Comparison of ENCODE assay signal across 18 cellular contexts in the genomic region with DNA sequence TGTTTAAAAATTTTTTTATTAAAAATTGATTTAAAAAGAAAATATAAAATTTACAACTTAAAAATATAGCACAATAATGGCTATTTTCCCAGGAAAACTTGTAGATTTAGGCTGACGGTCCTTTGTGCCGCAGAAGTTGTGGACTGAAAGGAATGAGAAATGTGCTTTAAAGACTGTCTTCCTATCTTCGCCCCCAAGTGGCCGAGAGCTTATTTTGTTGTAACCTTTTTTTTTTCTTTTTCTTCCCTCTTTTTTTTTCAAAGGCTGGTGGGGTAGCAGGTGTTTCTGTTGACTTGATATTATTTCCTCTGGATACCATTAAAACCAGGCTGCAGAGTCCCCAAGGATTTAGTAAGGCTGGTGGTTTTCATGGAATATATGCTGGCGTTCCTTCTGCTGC. TPM values are rescaled to one million over a fixed set of nuclear protein-coding genes. Genes with fewer than 3 reads are reported as not detected.
A peak's percentile ranks its signal among the peaks of the same experiment; 100 is the strongest.
DNase-seq lines count a peak whose midpoint lies in the region; ATAC-seq, FAIRE-seq and TF ChIP-seq lines count a peak whose summit lies in the region.
"Had no signal": no experiment of that assay in that cellular context is flagged by ENCODE, and none has a peak within 500 bp of the region (broad histone marks: within the 10 kb centered on the region; RNA-seq: fewer than 3 reads in every experiment).

No MANE protein-coding gene starts in this region.

- DNase-seq in D721Med (ENCODE audit: insufficient read length, low spot score) (no peak), HT-29 (ENCODE audit: low spot score) (peak; percentile 2), WTC11 (ENCODE audit: low spot score) (peak; percentile 20), iPS-NIHi7 (ENCODE audit: extremely low spot score) (peak; percentile 62), NK-92 (lab: John Stamatoyannopoulos, UW; ENCODE audit: unreplicated experiment) (no peak), SHP77 (lab: John Stamatoyannopoulos, UW) (no peak)
- no peak for DNase-seq in stimulated activated CD4-positive, alpha-beta T cell treated with anti-CD3 and anti-CD28 coated beads, Interleukin-15, amount 100 ng/mL, for 24 hours
- DNase-seq: activated CD4-positive, alpha-beta memory T cell treated with anti-CD3 and anti-CD28 coated beads for 36 hours; Calu3; heart right ventricle; midbrain; NCI-H446 treated with DMSO at 0.1 percent for 48 hours; right cardiac atrium; T-cell; upper lobe of left lung had no signal

- H3K9me3 Mint-ChIP-seq in WTC11 = peaks cover 10% of the 10 kb centered on the region; the same call in 1 of the 2 replicates

- CTCF ChIA-PET in WTC11 (lab: Charles Lee) = interaction anchor here (0.6 to 2.0 kb wide), 29 partner anchors 9 to 1706 kb away, joined by 3 to 8 read pairs (median 4); no protein-coding TSS in a partner anchor

- H3K27ac Mint-ChIP-seq in WTC11 = no peak overlapping the region
- H3K27ac Mint-ChIP-seq: activated CD4-positive, alpha-beta memory T cell treated with anti-CD3 and anti-CD28 coated beads for 36 hours; activated naive CD8-positive, alpha-beta T cell; T-cell had no signal

- TF ChIP-seq CTCF in D721Med (IDR thresholded peaks at IDR 0.05; ENCODE audit: insufficient read depth, missing control alignments) (peak; percentile 7), WTC11 (IDR thresholded peaks at IDR 0.05) (no peak)

- POLR2A ChIA-PET in WTC11 (lab: Charles Lee) = interaction anchor here (0.6 kb wide), 2 partner anchors 268 to 292 kb away, joined by 5 to 7 read pairs; no protein-coding TSS in a partner anchor

- H3K27me3 Mint-ChIP-seq in WTC11 (ENCODE audit: low read depth) = no peaks in the 10 kb centered on the region
- H3K27me3 Mint-ChIP-seq: activated CD4-positive, alpha-beta memory T cell treated with anti-CD3 and anti-CD28 coated beads for 36 hours; activated naive CD8-positive, alpha-beta T cell; T-cell had no signal

- ATAC-seq in WTC11 (peak; percentile 36; the same call in 1 of the 2 replicates), HG03280 (IDR thresholded peaks at IDR 0.05; ENCODE audit: unreplicated experiment) (no peak)
- ATAC-seq: heart right ventricle, right cardiac atrium, T-cell had no signal

- no peak for FAIRE-seq in D721Med (lab: Jason Lieb, UNC)
- FAIRE-seq: GM18507 had no signal

- H3K36me3 Mint-ChIP-seq in WTC11 = peaks cover 16% of the 10 kb centered on the region

- no peak overlapping the region for H3K4me3 Mint-ChIP-seq in WTC11
- H3K4me3 Mint-ChIP-seq: activated CD4-positive, alpha-beta memory T cell treated with anti-CD3 and anti-CD28 coated beads for 36 hours; activated naive CD8-positive, alpha-beta T cell; T-cell had no signal

- peaks cover 6% of the 10 kb centered on the region for H3K4me1 Mint-ChIP-seq in WTC11

TF ChIP-seq in WTC11, 78 proteins besides CTCF, POLR2A, EP300 and RAD21:
- TF ChIP-seq IRF2 (CRISPR knock-in tag; IDR thresholded peaks at IDR 0.05; ENCODE audit: borderline replicate concordance, low read depth) = no peak

RNA-seq across cellular contexts. Expression of a gene that starts 15.5 kb away (rescaled TPM):
- total RNA-seq in HT-29 (2014; rRNA removed; shearing (Covaris generic)) = 11.0 and 17.4 TPM in 2 replicates
- total RNA-seq in WTC11 (2021) = 29.1 to 31.0 TPM (median 30.2 TPM) in 3 replicates

Comparison
In these comparisons a context has a peak if more than half of its experiments do, and no peak if none do; other contexts are left out.
1. DNase-seq: peak in HT-29 (single experiment), WTC11 (single experiment) and iPS-NIHi7 (single experiment); none in D721Med (single experiment), stimulated activated CD4-positive, alpha-beta T cell treated with anti-CD3 and anti-CD28 coated beads, Interleukin-15, amount 100 ng/mL, for 24 hours (single experiment), NK-92 (single experiment) and SHP77 (0 of 2).